ENCODE assay signal across 23 cellular contexts in the genomic region with DNA sequence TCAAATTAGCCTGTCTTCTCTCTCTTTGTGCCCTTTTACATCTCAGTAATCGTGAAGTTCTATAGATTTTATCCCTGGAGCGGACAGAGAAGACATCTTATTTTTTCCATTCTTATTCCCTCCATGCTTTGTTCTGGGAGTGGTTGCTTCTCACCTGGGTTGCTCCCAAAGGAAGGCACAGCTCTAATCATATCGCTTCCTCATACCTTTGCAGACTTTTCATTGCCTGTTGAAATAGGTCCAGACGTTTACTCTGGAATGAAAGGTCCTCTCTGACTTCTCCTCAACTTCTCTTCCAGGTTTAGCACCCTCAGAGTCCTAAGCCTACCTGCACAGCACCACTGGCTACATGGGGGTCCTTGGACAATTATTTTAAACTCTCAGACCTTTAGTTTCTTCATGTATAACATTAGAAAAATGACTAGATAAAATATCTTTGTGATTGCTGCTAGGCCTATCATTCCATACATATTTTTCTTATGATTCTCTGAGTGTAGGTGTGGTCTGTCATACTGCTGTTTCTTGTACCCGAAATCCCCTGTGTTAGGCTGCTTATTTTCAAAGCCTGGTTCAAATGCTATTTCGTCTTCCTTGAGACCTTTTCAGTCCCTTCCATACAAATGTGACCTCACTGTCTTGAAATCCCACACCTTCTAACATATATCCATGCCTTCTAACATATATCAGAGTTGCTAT.
DNase-seq lines count a peak whose midpoint lies in the region; ATAC-seq and TF ChIP-seq lines count a peak whose summit lies in the region.
"Had no signal": no experiment of that assay in that cellular context is flagged by ENCODE, and none has a peak within 500 bp of the region (broad histone marks: within the 10 kb centered on the region; RNA-seq: fewer than 3 reads in every experiment).

No MANE protein-coding gene starts in this region.

- POLR2A ChIA-PET in GM10248 (lab: Yijun Ruan, JAX): no interaction called here

- TF ChIP-seq CTCF in mesothelial cell of epicardium (IDR thresholded peaks at IDR 0.05; ENCODE audit: unreplicated experiment): no peak
- no peak for TF ChIP-seq CTCF in GM10248 (IDR thresholded peaks at IDR 0.05; ENCODE audit: control extremely low read depth, extremely low read depth, low read depth, missing control alignments)

- CTCF ChIA-PET in GM10248 (lab: Yijun Ruan, JAX): no interaction called here

- H3K27ac Mint-ChIP-seq in mesothelial cell of epicardium: peak overlapping the region; percentile 84
- H3K27ac Mint-ChIP-seq: activated CD8-positive, alpha-beta T cell treated with anti-CD3 and anti-CD28 coated beads for 36 hours; CD8-positive, alpha-beta T cell; dendritic cell treated with granulocyte-macrophage colony-stimulating factor and Interleukin-4, amounts not matched to agents 40 ng/mL and 50 ng/mL, for 4 days; nephron had no signal

- H3K9me3 Mint-ChIP-seq in mesothelial cell of epicardium: peaks cover 4% of the 10 kb centered on the region
- H3K9me3 Mint-ChIP-seq: activated CD8-positive, alpha-beta T cell treated with anti-CD3 and anti-CD28 coated beads for 36 hours; dendritic cell treated with granulocyte-macrophage colony-stimulating factor and Interleukin-4, amounts not matched to agents 40 ng/mL and 50 ng/mL, for 4 days; nephron had no signal

- peaks cover 3% of the 10 kb centered on the region for H3K36me3 Mint-ChIP-seq in mesothelial cell of epicardium
- H3K36me3 Mint-ChIP-seq: CD8-positive, alpha-beta T cell had no signal

- peak; percentile 13 for DNase-seq in AG08396 (ENCODE audit: low spot score)
- peak; percentile 15 for DNase-seq in HS-27A (ENCODE audit: low read depth)
- peak; percentile 21 for DNase-seq in amniotic epithelial cell (ENCODE audit: low read depth)
- no peak for DNase-seq in mesothelial cell of epicardium (ENCODE audit: low spot score in 2 of 2, unreplicated experiment in 2 of 2)
- no peak for DNase-seq in cerebellar cortex (ENCODE audit: low spot score)
- DNase-seq in GM10248 (ENCODE audit: extremely low spot score): no peak
- DNase-seq in T-helper 2 cell: no peak
- DNase-seq: activated CD4-positive, CD25-positive, alpha-beta regulatory T cell treated with anti-CD3 and anti-CD28 coated beads, Interleukin-2, amount 50 U/mL, for 72 hours; activated CD8-positive, alpha-beta T cell treated with anti-CD3 and anti-CD28 coated beads for 36 hours; activated effector memory CD4-positive, alpha-beta T cell treated with anti-CD3 and anti-CD28 coated beads, Interleukin-2, amount 50 U/mL, for 16 hours; activated T-cell treated with anti-CD3 and anti-CD28 coated beads for 4 hours; CD8-positive, alpha-beta T cell; DMS53; NCI-H1092 treated with DMSO at 0.1 percent for 48 hours; NCI-H2029; NCI-H446 treated with DMSO at 0.1 percent for 48 hours; posterior cingulate gyrus; RPMI8226; SW 1271 had no signal

- H3K4me3 Mint-ChIP-seq in mesothelial cell of epicardium: no peak overlapping the region
- H3K4me3 Mint-ChIP-seq: activated CD8-positive, alpha-beta T cell treated with anti-CD3 and anti-CD28 coated beads for 36 hours; CD8-positive, alpha-beta T cell; dendritic cell treated with granulocyte-macrophage colony-stimulating factor and Interleukin-4, amounts not matched to agents 40 ng/mL and 50 ng/mL, for 4 days; nephron had no signal

- no peaks in the 10 kb centered on the region for H3K27me3 Mint-ChIP-seq in mesothelial cell of epicardium (ENCODE audit: low read depth)
- H3K27me3 Mint-ChIP-seq: dendritic cell treated with granulocyte-macrophage colony-stimulating factor and Interleukin-4, amounts not matched to agents 40 ng/mL and 50 ng/mL, for 4 days had no signal

- peaks cover 28% of the 10 kb centered on the region for H3K4me1 Mint-ChIP-seq in mesothelial cell of epicardium
- H3K4me1 Mint-ChIP-seq: nephron had no signal

- ATAC-seq in HG03045 (IDR thresholded peaks at IDR 0.05; ENCODE audit: unreplicated experiment): no peak
- ATAC-seq: activated CD8-positive, alpha-beta T cell treated with anti-CD3 and anti-CD28 coated beads for 36 hours; CD8-positive, alpha-beta T cell; sciatic nerve had no signal

Comparison
In these comparisons a context has a peak if more than half of its experiments do, and no peak if none do; other contexts are left out.
1. DNase-seq: peak in AG08396 (single experiment), HS-27A (single experiment) and amniotic epithelial cell (single experiment); none in mesothelial cell of epicardium (0 of 2), cerebellar cortex (single experiment), GM10248 (single experiment) and T-helper 2 cell (0 of 5).